ENCODE assay signal across 13 cellular contexts in the genomic region with DNA sequence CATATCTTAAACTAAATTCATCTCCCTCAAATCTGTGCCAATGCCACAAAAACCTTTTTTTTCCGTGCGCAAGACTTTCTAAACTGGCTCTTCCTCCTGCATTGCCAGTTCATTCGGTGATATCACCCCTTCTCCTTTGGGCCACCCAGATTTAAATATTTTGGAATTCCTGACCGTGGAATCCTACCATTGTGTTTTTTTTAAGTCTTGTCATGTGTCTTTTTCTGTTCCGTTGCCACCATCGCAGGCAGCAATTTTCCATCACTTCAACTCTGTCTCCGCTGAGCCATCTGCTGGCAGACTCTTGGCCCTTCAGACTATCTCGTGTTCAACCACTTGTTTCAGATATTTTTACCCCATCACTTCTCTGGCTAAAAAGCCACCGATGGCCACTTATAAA.
A peak's percentile ranks its signal among the peaks of the same experiment; 100 is the strongest.
DNase-seq lines count a peak whose midpoint lies in the region; ATAC-seq, FAIRE-seq and TF ChIP-seq lines count a peak whose summit lies in the region.
"Had no signal": no experiment of that assay in that cellular context is flagged by ENCODE, and none has a peak within 500 bp of the region (broad histone marks: within the 10 kb centered on the region; RNA-seq: fewer than 3 reads in every experiment).

No MANE protein-coding gene starts in this region.

- H3K9me3 Mint-ChIP-seq in endodermal cell: no peaks in the 10 kb centered on the region
- H3K9me3 Mint-ChIP-seq in nephron progenitor cell: peaks cover 3% of the 10 kb centered on the region
- H3K9me3 Mint-ChIP-seq in activated naive CD8-positive, alpha-beta T cell treated with anti-CD3 and anti-CD28 coated beads for 36 hours: no peaks in the 10 kb centered on the region
- H3K9me3 Mint-ChIP-seq: activated CD4-positive, alpha-beta memory T cell treated with anti-CD3 and anti-CD28 coated beads, Interleukin-2, amount 10 ng/mL, durations not matched to agents 7 days and 5 days had no signal

- TF ChIP-seq EP300 in A549 (IDR thresholded peaks at IDR 0.05): no peak

- H3K36me3 Mint-ChIP-seq in endodermal cell (ENCODE audit: low read depth): no peaks in the 10 kb centered on the region
- no peaks in the 10 kb centered on the region for H3K36me3 Mint-ChIP-seq in nephron progenitor cell (ENCODE audit: low read depth)
- H3K36me3 Mint-ChIP-seq in activated naive CD8-positive, alpha-beta T cell treated with anti-CD3 and anti-CD28 coated beads for 36 hours: no peaks in the 10 kb centered on the region

- H3K27me3 Mint-ChIP-seq in endodermal cell (ENCODE audit: insufficient read depth) (no peaks in the 10 kb centered on the region), nephron progenitor cell (ENCODE audit: low read depth, poor library complexity) (peaks cover 6% of the 10 kb centered on the region)
- peaks cover 23% of the 10 kb centered on the region for H3K27me3 Mint-ChIP-seq in activated naive CD8-positive, alpha-beta T cell treated with anti-CD3 and anti-CD28 coated beads for 36 hours

- H3K4me1 ChIP-seq in A549: peaks cover 71% of the 10 kb centered on the region
- H3K4me1 ChIP-seq in endodermal cell (ENCODE audit: control insufficient read depth, insufficient read depth, low read length): peaks cover 15% of the 10 kb centered on the region
- H3K4me1 ChIP-seq in BE2C: no peaks in the 10 kb centered on the region

- no peak for TF ChIP-seq CTCF in A549 (IDR thresholded peaks at IDR 0.05)
- TF ChIP-seq CTCF in endodermal cell (conservative IDR thresholded peaks at IDR 0.05): peak; percentile 37
- no peak for TF ChIP-seq CTCF in nephron progenitor cell (IDR thresholded peaks at IDR 0.05)
- TF ChIP-seq CTCF in BE2C (IDR thresholded peaks at IDR 0.05; ENCODE audit: low read depth, low read length): no peak

- ATAC-seq in A549 (no peak), GM21381 (IDR thresholded peaks at IDR 0.05; ENCODE audit: unreplicated experiment) (no peak)
- ATAC-seq: SK-N-SH treated with all-trans-retinoic acid at 6 μM for 48 hours had no signal

- no peaks in the 10 kb centered on the region for H3K36me3 ChIP-seq in endodermal cell (ENCODE audit: control insufficient read depth, insufficient read depth, low read length)
- no peaks in the 10 kb centered on the region for H3K36me3 ChIP-seq in BE2C
- H3K36me3 ChIP-seq: adrenal gland had no signal

- H3K4me2 ChIP-seq in A549: peak overlapping the region; percentile 82

- no peak overlapping the region for H3K9ac ChIP-seq in endodermal cell (ENCODE audit: extremely low read depth, low read length, poor library complexity, severe bottlenecking)

- peak overlapping the region; percentile 98 to 99 for H3K27ac ChIP-seq in A549
- no peak overlapping the region for H3K27ac ChIP-seq in endodermal cell (ENCODE audit: low read depth, low read length)

- FAIRE-seq in A549 (lab: Jason Lieb, UNC): no peak

- POLR2A ChIA-PET in A549 (lab: Yijun Ruan, JAX): interaction anchor here (0.6 kb wide), 1 partner anchor 42 kb away, joined by 3 read pairs; no protein-coding TSS in a partner anchor

- H3K9me3 ChIP-seq in A549 (no peaks in the 10 kb centered on the region), endodermal cell (ENCODE audit: control insufficient read depth, low read length) (no peaks in the 10 kb centered on the region), BE2C (no peaks in the 10 kb centered on the region)
- H3K9me3 ChIP-seq: adrenal gland had no signal

- TF ChIP-seq POLR2A in A549 (IDR thresholded peaks at IDR 0.05; ENCODE audit: low read length): no peak

- H3K4me3 Mint-ChIP-seq in endodermal cell (no peak overlapping the region), nephron progenitor cell (no peak overlapping the region)
- no peak overlapping the region for H3K4me3 Mint-ChIP-seq in activated naive CD8-positive, alpha-beta T cell treated with anti-CD3 and anti-CD28 coated beads for 36 hours
- H3K4me3 Mint-ChIP-seq: activated CD4-positive, alpha-beta memory T cell treated with anti-CD3 and anti-CD28 coated beads, Interleukin-2, amount 10 ng/mL, durations not matched to agents 7 days and 5 days had no signal

- no peak for TF ChIP-seq RAD21 in A549 (conservative IDR thresholded peaks at IDR 0.05 in 1 of 2, IDR thresholded peaks at IDR 0.05 in 1 of 2)

- H3K27ac Mint-ChIP-seq in endodermal cell: no peak overlapping the region
- peak overlapping the region; percentile 70 for H3K27ac Mint-ChIP-seq in nephron progenitor cell
- H3K27ac Mint-ChIP-seq in activated naive CD8-positive, alpha-beta T cell treated with anti-CD3 and anti-CD28 coated beads for 36 hours: no peak overlapping the region
- H3K27ac Mint-ChIP-seq: activated CD4-positive, alpha-beta memory T cell treated with anti-CD3 and anti-CD28 coated beads, Interleukin-2, amount 10 ng/mL, durations not matched to agents 7 days and 5 days had no signal

- WGBS in A549 (ENCODE audit: missing lambda C conversion rate): 82% methylated on average over 9 of the region's 9 CpGs
- 87 to 89% methylated on average over 8 to 9 of the region's 9 CpGs for WGBS in endodermal cell (ENCODE audit: insufficient coverage in 1 of 2, insufficient read length in 1 of 2), 2 experiments

- H3K4me3 ChIP-seq in A549 (no peak overlapping the region), endodermal cell (ENCODE audit: low read length) (no peak overlapping the region), BE2C (ENCODE audit: low read depth, low read length) (no peak overlapping the region)
- H3K4me3 ChIP-seq: adrenal gland had no signal

- H3K4me1 Mint-ChIP-seq in endodermal cell (peaks cover 25% of the 10 kb centered on the region), nephron progenitor cell (peaks cover 63% of the 10 kb centered on the region)
- no peaks in the 10 kb centered on the region for H3K4me1 Mint-ChIP-seq in activated naive CD8-positive, alpha-beta T cell treated with anti-CD3 and anti-CD28 coated beads for 36 hours
- H3K4me1 Mint-ChIP-seq: activated CD4-positive, alpha-beta memory T cell treated with anti-CD3 and anti-CD28 coated beads, Interleukin-2, amount 10 ng/mL, durations not matched to agents 7 days and 5 days had no signal

- DNase-seq in A549 (ENCODE audit: low read depth in 1 of 2, low spot score in 1 of 2): peak in 1 of 2 experiments; percentile 37
- peak; percentile 72 for DNase-seq in M059J (ENCODE audit: low read depth)
- no peak for DNase-seq in endodermal cell
- DNase-seq in nephron progenitor cell: no peak
- no peak for DNase-seq in BE2C
- no peak for DNase-seq in activated CD4-positive, alpha-beta T cell treated with anti-CD3 and anti-CD28 coated beads for 1 hour
- no peak for DNase-seq in activated naive CD8-positive, alpha-beta T cell treated with anti-CD3 and anti-CD28 coated beads for 36 hours
- DNase-seq: activated CD4-positive, alpha-beta memory T cell treated with anti-CD3 and anti-CD28 coated beads, Interleukin-2, amount 10 ng/mL, durations not matched to agents 7 days and 5 days; adrenal gland; erythroblast; NCI-H2171 had no signal

- H3K27me3 ChIP-seq in endodermal cell (ENCODE audit: control insufficient read depth, insufficient read depth, low read length, poor library complexity, severe bottlenecking): no peaks in the 10 kb centered on the region
- no peaks in the 10 kb centered on the region for H3K27me3 ChIP-seq in BE2C
- H3K27me3 ChIP-seq: adrenal gland had no signal

- CTCF ChIA-PET in A549 (lab: Yijun Ruan, JAX): interaction anchor here (0.6 kb wide), 1 partner anchor 207 kb away, joined by 3 read pairs; no protein-coding TSS in a partner anchor

TF ChIP-seq in A549, 52 proteins besides CTCF, POLR2A, EP300 and RAD21:
- TF ChIP-seq CHD2 (IDR thresholded peaks at IDR 0.05; ENCODE audit: low read length, partially characterized antibody): no peak
- TF ChIP-seq TP53 (CRISPR knock-in tag; IDR thresholded peaks at IDR 0.05): no peak
- no peak for TF ChIP-seq PHF8 (IDR thresholded peaks at IDR 0.05; ENCODE audit: borderline replicate concordance, low read depth)
